ENCODE assay signal across 12 cellular contexts in the genomic region with DNA sequence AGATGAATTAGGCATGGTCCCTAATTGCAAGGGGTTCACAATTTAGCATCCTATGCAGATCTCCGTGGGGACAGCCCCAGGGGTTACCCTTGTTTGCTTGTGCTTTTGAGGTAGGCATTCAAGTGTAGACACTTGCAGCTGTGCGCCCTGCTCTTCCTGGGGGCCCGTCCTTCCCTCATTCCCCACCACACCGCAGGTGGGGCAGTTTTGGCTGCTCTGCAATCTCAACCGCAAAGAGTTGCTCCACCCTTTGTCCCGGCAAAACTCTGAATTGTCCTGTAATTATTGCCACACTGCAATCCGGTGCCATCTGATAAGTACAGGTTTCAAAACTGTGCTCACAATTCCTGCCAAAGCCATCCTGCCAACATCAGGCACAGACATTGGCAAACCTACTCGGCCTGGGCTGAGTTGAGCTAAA.
DNase-seq lines count a peak whose midpoint lies in the region; ATAC-seq and TF ChIP-seq lines count a peak whose summit lies in the region.
"Had no signal": no experiment of that assay in that cellular context is flagged by ENCODE, and none has a peak within 500 bp of the region (broad histone marks: within the 10 kb centered on the region; RNA-seq: fewer than 3 reads in every experiment).

No MANE protein-coding gene starts in this region.

- H3K4me3 Mint-ChIP-seq in naive thymus-derived CD8-positive, alpha-beta T cell, result peak overlapping the region in 1 of 10 donors; percentile 34

- CTCF ChIA-PET in PC-3 (lab: Charles Lee), result no interaction called here

- H3K36me3 Mint-ChIP-seq in naive thymus-derived CD8-positive, alpha-beta T cell, result no peaks in the 10 kb centered on the region

- H3K4me2 ChIP-seq in DOHH2 (ENCODE audit: low read length) (peak overlapping the region; percentile 46), PC-3 (ENCODE audit: low read length) (no peak overlapping the region)

- ATAC-seq in HG02759 (IDR thresholded peaks at IDR 0.05; ENCODE audit: unreplicated experiment) (peak; percentile 66), left lobe of liver (peak; percentile 86), PC-3 (no peak)
- ATAC-seq in naive thymus-derived CD8-positive, alpha-beta T cell, result no peak

- peak in 2 of 3 donors; percentile 65 to 69 for DNase-seq in Peyer's patch
- peak; percentile 88 for DNase-seq in left lobe of liver (ENCODE audit: low spot score)
- DNase-seq in NCI-H82 treated with DMSO at 0.1 percent for 48 hours (lab: John Stamatoyannopoulos, UW; ENCODE audit: unreplicated experiment), result no peak
- DNase-seq in stimulated activated CD4-positive, alpha-beta T cell treated with anti-CD3 and anti-CD28 coated beads, Interleukin-12 subunit alpha, Interleukin-12 subunit beta, amount 100 ng/mL, for 4 hours, result no peak
- DNase-seq in naive thymus-derived CD8-positive, alpha-beta T cell, result no peak
- DNase-seq in PC-3, result no peak
- DNase-seq: activated effector memory CD4-positive, alpha-beta T cell treated with Interleukin-2 at 50 U/mL for 16 hours; GOT3; head of caudate nucleus; NCI-H510A had no signal

- intact Hi-C loops in PC-3 (cut with micrococcal nuclease), result no loop called here

- no peak overlapping the region for H3K9ac ChIP-seq in PC-3 (ENCODE audit: low read length)

- H3K27ac ChIP-seq in DOHH2 (ENCODE audit: low read depth, low read length) (no peak overlapping the region), Peyer's patch (peak overlapping the region in 1 of 4 donors; percentile 39), PC-3 (ENCODE audit: low read length) (no peak overlapping the region)

- TF ChIP-seq CTCF in DOHH2 (IDR thresholded peaks at IDR 0.05; ENCODE audit: low read depth, low read length, poor library complexity, severe bottlenecking) (no peak), Peyer's patch (IDR thresholded peaks at IDR 0.05) (no peak), PC-3 (conservative IDR thresholded peaks at IDR 0.05; ENCODE audit: low read depth, low read length) (no peak)

- H3K27ac Mint-ChIP-seq in naive thymus-derived CD8-positive, alpha-beta T cell, result peak overlapping the region in 4 of 10 donors; percentile 18 to 76 (median 32)

- peaks cover 0 to 12% (median 0%) of the 10 kb centered on the region in 5 donors for H3K27me3 Mint-ChIP-seq in naive thymus-derived CD8-positive, alpha-beta T cell

- no peaks in the 10 kb centered on the region for H3K9me3 ChIP-seq in DOHH2 (ENCODE audit: control insufficient read depth, insufficient read depth, low read length)
- H3K9me3 ChIP-seq in Peyer's patch, result no peaks in the 10 kb centered on the region
- H3K9me3 ChIP-seq in PC-3 (ENCODE audit: low read length), result no peaks in the 10 kb centered on the region

- no peaks in the 10 kb centered on the region for H3K36me3 ChIP-seq in DOHH2 (ENCODE audit: control insufficient read depth, low read length)
- no peaks in the 10 kb centered on the region for H3K36me3 ChIP-seq in Peyer's patch
- H3K36me3 ChIP-seq in PC-3 (ENCODE audit: low read depth, low read length), result no peaks in the 10 kb centered on the region

- no peaks in the 10 kb centered on the region for H3F3A ChIP-seq in DOHH2 (ENCODE audit: control insufficient read depth, insufficient read depth)
- no peaks in the 10 kb centered on the region for H3F3A ChIP-seq in PC-3 (ENCODE audit: low read length, unreplicated experiment)

- BruUV-seq in PC-3 (replicated peaks; lab: Mats Ljungman, UMichigan), result no TSS peak

- H4K20me1 ChIP-seq in DOHH2 (ENCODE audit: control insufficient read depth, insufficient read depth, low read depth, low read length) (no peaks in the 10 kb centered on the region), PC-3 (ENCODE audit: low read length) (no peaks in the 10 kb centered on the region)

- H3K9me2 ChIP-seq in DOHH2 (replicated peaks; ENCODE audit: control insufficient read depth, low read length) (no peaks in the 10 kb centered on the region), PC-3 (replicated peaks; ENCODE audit: low read length) (no peaks in the 10 kb centered on the region)

- H3K79me2 ChIP-seq in DOHH2 (ENCODE audit: control insufficient read depth, low read length), result no peaks in the 10 kb centered on the region
- no peaks in the 10 kb centered on the region for H3K79me2 ChIP-seq in PC-3 (ENCODE audit: low read length)

- no peaks in the 10 kb centered on the region for H3K9me3 Mint-ChIP-seq in naive thymus-derived CD8-positive, alpha-beta T cell

- POLR2A ChIA-PET in naive thymus-derived CD8-positive, alpha-beta T cell (lab: Charles Lee), result interaction anchor here (1.0 to 1.6 kb wide), 3 partner anchors 15 to 65 kb away, joined by 3 to 5 read pairs (median 4); a partner anchor contains a TSS
- POLR2A ChIA-PET in PC-3 (lab: Charles Lee; ENCODE audit: unreplicated experiment), result no interaction called here

- no peak overlapping the region for H2AFZ ChIP-seq in PC-3 (ENCODE audit: low read length)

- H3K27me3 ChIP-seq in DOHH2 (ENCODE audit: control insufficient read depth, low read length) (peaks cover 35% of the 10 kb centered on the region), Peyer's patch (no peaks in the 10 kb centered on the region), PC-3 (ENCODE audit: low read length) (no peaks in the 10 kb centered on the region)

- peak overlapping the region; percentile 29; the same call in 1 of the 2 replicates for H3K4me3 ChIP-seq in DOHH2 (ENCODE audit: low read length)
- H3K4me3 ChIP-seq in Peyer's patch, result no peak overlapping the region
- H3K4me3 ChIP-seq in PC-3 (ENCODE audit: low read length), result no peak overlapping the region

- H3K4me1 Mint-ChIP-seq in naive thymus-derived CD8-positive, alpha-beta T cell, result peaks cover 14 to 66% (median 23%) of the 10 kb centered on the region in 4 donors

- H3K4me1 ChIP-seq in DOHH2 (ENCODE audit: control insufficient read depth, low read length) (peaks cover 34% of the 10 kb centered on the region), Peyer's patch (peaks cover 0 to 9% (median 4%) of the 10 kb centered on the region in 4 donors), PC-3 (ENCODE audit: insufficient read depth, low read length) (0 out of 2 replicates have a peak, but pooled peaks cover 9% of the 10 kb centered on the region)

- TF ChIP-seq POLR2A in Peyer's patch (IDR thresholded peaks at IDR 0.05), result no peak

Comparison
In these comparisons a context has a peak if more than half of its experiments do, and no peak if none do; other contexts are left out.
1. ATAC-seq: peak in HG02759 (single experiment) and left lobe of liver (single experiment); none in naive thymus-derived CD8-positive, alpha-beta T cell (0 of 2) and PC-3 (single experiment).
2. DNase-seq: peak in Peyer's patch (2 of 3) and left lobe of liver (single experiment); none in NCI-H82 treated with DMSO at 0.1 percent for 48 hours (single experiment), stimulated activated CD4-positive, alpha-beta T cell treated with anti-CD3 and anti-CD28 coated beads, Interleukin-12 subunit alpha, Interleukin-12 subunit beta, amount 100 ng/mL, for 4 hours (single experiment), naive thymus-derived CD8-positive, alpha-beta T cell (0 of 10) and PC-3 (single experiment).